In genomic region chr12:6939187-6939540, GRCh38 we compare ENCODE assay signal across 12 cellular contexts. TPM values are rescaled to one million over a fixed set of nuclear protein-coding genes. Genes with fewer than 3 reads are reported as not detected.
A peak's percentile ranks its signal among the peaks of the same experiment; 100 is the strongest.
DNase-seq lines count a peak whose midpoint lies in the region; ATAC-seq and TF ChIP-seq lines count a peak whose summit lies in the region.
"Had no signal": no experiment of that assay in that cellular context is flagged by ENCODE, and none has a peak within 500 bp of the region (broad histone marks: within the 10 kb centered on the region; RNA-seq: fewer than 3 reads in every experiment).

No MANE protein-coding gene starts in this region.

- DNase-seq in left ventricle myocardium inferior (no peak), Right ventricle myocardium inferior (ENCODE audit: missing footprints) (no peak), HAP-1 (ENCODE audit: low spot score in 2 of 2) (no peak), omental fat pad (ENCODE audit: low spot score) (no peak), BE2C (no peak), GDM1 (lab: John Stamatoyannopoulos, UW) (no peak)
- no peak for DNase-seq in activated naive CD8-positive, alpha-beta T cell treated with anti-CD3 and anti-CD28 coated beads, Interleukin-2, amount 10 ng/mL, durations not matched to agents 7 days and 5 days
- no peak for DNase-seq in naive thymus-derived CD4-positive, alpha-beta T cell
- DNase-seq: activated CD4-positive, alpha-beta T cell treated with anti-CD3 and anti-CD28 coated beads for 4 hours; NCI-H146 had no signal

- H3K4me1 ChIP-seq in left ventricle myocardium inferior, result peaks cover 90% of the 10 kb centered on the region
- H3K4me1 ChIP-seq in naive thymus-derived CD4-positive, alpha-beta T cell (ENCODE audit: control insufficient read depth in 2 of 2, insufficient read depth in 2 of 2, low read length in 2 of 2), result peaks cover 12 to 26% of the 10 kb centered on the region in 2 donors
- peaks cover 13% of the 10 kb centered on the region for H3K4me1 ChIP-seq in HAP-1
- peaks cover 7% of the 10 kb centered on the region for H3K4me1 ChIP-seq in BE2C

- H3K27ac Mint-ChIP-seq in activated naive CD8-positive, alpha-beta T cell treated with anti-CD3 and anti-CD28 coated beads, Interleukin-2, amount 10 ng/mL, durations not matched to agents 7 days and 5 days, result peak overlapping the region; percentile 86
- peak overlapping the region; percentile 13 to 91 (median 78) for H3K27ac Mint-ChIP-seq in naive thymus-derived CD4-positive, alpha-beta T cell

- H3K9me3 Mint-ChIP-seq in activated naive CD8-positive, alpha-beta T cell treated with anti-CD3 and anti-CD28 coated beads, Interleukin-2, amount 10 ng/mL, durations not matched to agents 7 days and 5 days, result no peaks in the 10 kb centered on the region
- H3K9me3 Mint-ChIP-seq in naive thymus-derived CD4-positive, alpha-beta T cell, result peaks cover 0 to 7% (median 0%) of the 10 kb centered on the region in 11 donors

- H3K27me3 Mint-ChIP-seq in activated naive CD8-positive, alpha-beta T cell treated with anti-CD3 and anti-CD28 coated beads, Interleukin-2, amount 10 ng/mL, durations not matched to agents 7 days and 5 days, result no peaks in the 10 kb centered on the region
- H3K27me3 Mint-ChIP-seq in naive thymus-derived CD4-positive, alpha-beta T cell, result no peaks in the 10 kb centered on the region

- CTCF ChIA-PET in naive thymus-derived CD4-positive, alpha-beta T cell (lab: Charles Lee), result interaction anchor here (0.5 to 2.1 kb wide), 10 partner anchors 14 to 445 kb away, joined by 3 to 17 read pairs (median 4); partner anchors contain the start of genes SPSB2 and TPI1

- ATAC-seq in Right ventricle myocardium inferior (no peak), omental fat pad (ENCODE audit: low FRiP score) (no peak)
- no peak for ATAC-seq in activated naive CD8-positive, alpha-beta T cell treated with anti-CD3 and anti-CD28 coated beads, Interleukin-2, amount 10 ng/mL, durations not matched to agents 7 days and 5 days (ENCODE audit: low read depth)
- ATAC-seq in naive thymus-derived CD4-positive, alpha-beta T cell, result no peak

- peaks cover 37% of the 10 kb centered on the region for H3K4me1 Mint-ChIP-seq in activated naive CD8-positive, alpha-beta T cell treated with anti-CD3 and anti-CD28 coated beads, Interleukin-2, amount 10 ng/mL, durations not matched to agents 7 days and 5 days
- H3K4me1 Mint-ChIP-seq in naive thymus-derived CD4-positive, alpha-beta T cell, result peaks cover 31 to 65% (median 48%) of the 10 kb centered on the region in 7 donors

- H3K4me3 ChIP-seq in left ventricle myocardium inferior (no peak overlapping the region), HAP-1 (no peak overlapping the region), BE2C (ENCODE audit: low read depth, low read length) (no peak overlapping the region)
- H3K4me3 ChIP-seq in naive thymus-derived CD4-positive, alpha-beta T cell (ENCODE audit: low read length), result no peak overlapping the region

- POLR2A ChIA-PET in activated naive CD8-positive, alpha-beta T cell treated with anti-CD3 and anti-CD28 coated beads, Interleukin-2, amount 10 ng/mL, durations not matched to agents 7 days and 5 days (lab: Charles Lee), result interaction anchor here (0.8 to 21.6 kb wide), 5 partner anchors 14 to 66 kb away, joined by 4 to 1055 read pairs (median 26); partner anchors contain the start of genes ENO2 and SPSB2
- POLR2A ChIA-PET in naive thymus-derived CD4-positive, alpha-beta T cell (lab: Charles Lee), result interaction anchor here (0.5 to 23.3 kb wide), 9 partner anchors 3 to 172 kb away, joined by 3 to 1270 read pairs (median 48); partner anchors contain the start of genes ATN1, C12orf57, EMG1 and ENO2

- H3K27me3 ChIP-seq in left ventricle myocardium inferior (ENCODE audit: low read depth) (no peaks in the 10 kb centered on the region), HAP-1 (ENCODE audit: low read depth) (no peaks in the 10 kb centered on the region), BE2C (no peaks in the 10 kb centered on the region)
- H3K27me3 ChIP-seq in naive thymus-derived CD4-positive, alpha-beta T cell (ENCODE audit: control insufficient read depth in 2 of 2, insufficient read depth in 2 of 2, low read length in 2 of 2), result no peaks in the 10 kb centered on the region

- H3K27ac ChIP-seq in left ventricle myocardium inferior (replicated peaks), result peak overlapping the region; percentile 97
- H3K27ac ChIP-seq in naive thymus-derived CD4-positive, alpha-beta T cell (ENCODE audit: low read depth, low read length), result no peak overlapping the region

- H3K4me3 Mint-ChIP-seq in activated naive CD8-positive, alpha-beta T cell treated with anti-CD3 and anti-CD28 coated beads, Interleukin-2, amount 10 ng/mL, durations not matched to agents 7 days and 5 days, result no peak overlapping the region
- H3K4me3 Mint-ChIP-seq in naive thymus-derived CD4-positive, alpha-beta T cell, result peak overlapping the region in 7 of 10 donors; percentile 9 to 57 (median 49)

- peaks cover 15% of the 10 kb centered on the region for H3K36me3 Mint-ChIP-seq in activated naive CD8-positive, alpha-beta T cell treated with anti-CD3 and anti-CD28 coated beads, Interleukin-2, amount 10 ng/mL, durations not matched to agents 7 days and 5 days
- peaks cover 0 to 18% (median 0%) of the 10 kb centered on the region in 5 donors for H3K36me3 Mint-ChIP-seq in naive thymus-derived CD4-positive, alpha-beta T cell

- intact Hi-C loops in left ventricle myocardium inferior (cut with micrococcal nuclease), result no loop called here
- intact Hi-C loops in Right ventricle myocardium inferior (cut with DNase I), result no loop called here
- intact Hi-C loops in naive thymus-derived CD4-positive, alpha-beta T cell (cut with micrococcal nuclease), result loop anchor here in 1 of 2 donors (5.0 kb wide), 1 partner anchor 248 kb away; the partner anchor contains the start of gene PEX5

- in situ Hi-C loops in HAP-1 (cut with MboI; ENCODE audit: low sequenced_read_pairs), result no loop called here

- TF ChIP-seq CTCF in left ventricle myocardium inferior (IDR thresholded peaks at IDR 0.05; ENCODE audit: borderline replicate concordance), result no peak
- TF ChIP-seq CTCF in omental fat pad (IDR thresholded peaks at IDR 0.05), result no peak
- no peak for TF ChIP-seq CTCF in BE2C (IDR thresholded peaks at IDR 0.05; ENCODE audit: low read depth, low read length)

- H3K9me3 ChIP-seq in left ventricle myocardium inferior (replicated peaks) (no peaks in the 10 kb centered on the region), HAP-1 (no peaks in the 10 kb centered on the region), BE2C (no peaks in the 10 kb centered on the region)
- no peaks in the 10 kb centered on the region for H3K9me3 ChIP-seq in naive thymus-derived CD4-positive, alpha-beta T cell (ENCODE audit: control insufficient read depth in 2 of 3, low read length in 3 of 3)

- peaks cover 38% of the 10 kb centered on the region for H3K36me3 ChIP-seq in left ventricle myocardium inferior
- H3K36me3 ChIP-seq in naive thymus-derived CD4-positive, alpha-beta T cell (ENCODE audit: control insufficient read depth in 2 of 3, insufficient read depth in 3 of 3, low read length in 3 of 3), result peaks cover 0 to 10% (median 0%) of the 10 kb centered on the region in 3 experiments
- peaks cover 60% of the 10 kb centered on the region for H3K36me3 ChIP-seq in HAP-1 (replicated peaks)
- H3K36me3 ChIP-seq in BE2C, result peaks cover 33% of the 10 kb centered on the region

RNA-seq across cellular contexts. Expression of gene RNU7-1, which starts 4.5 kb away (rescaled TPM):
- total RNA-seq in left ventricle myocardium inferior (not detected), Right ventricle myocardium inferior (not detected), omental fat pad (not detected)
- not detected for total RNA-seq in activated naive CD8-positive, alpha-beta T cell treated with anti-CD3 and anti-CD28 coated beads, Interleukin-2, amount 10 ng/mL, durations not matched to agents 7 days and 5 days
- total RNA-seq in naive thymus-derived CD4-positive, alpha-beta T cell, result not detected
- not detected for polyA plus RNA-seq in naive thymus-derived CD4-positive, alpha-beta T cell
- polyA plus RNA-seq in BE2C (2012; ENCODE audit: insufficient read depth, insufficient read length, low read depth), result not detected
- total RNA-seq: epithelial cell of proximal tubule, HT1080 had no signal

RNA-seq across cellular contexts. Expression of gene C12orf57, which starts 4.7 kb away (rescaled TPM):
- total RNA-seq in left ventricle myocardium inferior (227 TPM), Right ventricle myocardium inferior (250 TPM), omental fat pad (100 to 1,000 TPM; 280 to 555 (median 413) TPM)
- 100 to 1,000 TPM; 210 to 217 TPM for total RNA-seq in activated naive CD8-positive, alpha-beta T cell treated with anti-CD3 and anti-CD28 coated beads, Interleukin-2, amount 10 ng/mL, durations not matched to agents 7 days and 5 days
- total RNA-seq in naive thymus-derived CD4-positive, alpha-beta T cell, result 100 to 1,000 TPM; 148 to 592 (median 362) TPM
- 100 to 1,000 TPM; 394 to 401 TPM for polyA plus RNA-seq in naive thymus-derived CD4-positive, alpha-beta T cell
- 616 TPM for polyA plus RNA-seq in BE2C (2012; ENCODE audit: insufficient read depth, insufficient read length, low read depth)

RNA-seq across cellular contexts. Expression of gene ATN1, which starts 11.4 kb away (rescaled TPM):
- total RNA-seq in left ventricle myocardium inferior (71.4 TPM), Right ventricle myocardium inferior (78.9 TPM), omental fat pad (10 to 100 TPM; 46.2 to 93.5 (median 59.4) TPM)
- 10 to 100 TPM; 31.0 to 31.3 TPM for total RNA-seq in activated naive CD8-positive, alpha-beta T cell treated with anti-CD3 and anti-CD28 coated beads, Interleukin-2, amount 10 ng/mL, durations not matched to agents 7 days and 5 days
- total RNA-seq in naive thymus-derived CD4-positive, alpha-beta T cell, result 10 to 100 TPM; 29.5 to 42.2 (median 34.4) TPM
- polyA plus RNA-seq in naive thymus-derived CD4-positive, alpha-beta T cell, result 1 to 10 TPM in 1 of 2 donors, under 1 TPM in 1; 0.95 to 2.0 TPM
- polyA plus RNA-seq in BE2C (2012; ENCODE audit: insufficient read depth, insufficient read length, low read depth), result 276 TPM

RNA-seq across cellular contexts. Expression of gene PTPN6, which starts 12.0 kb away (rescaled TPM):
- total RNA-seq in left ventricle myocardium inferior (6.7 TPM), Right ventricle myocardium inferior (9.1 TPM), omental fat pad (10 to 100 TPM; 19.8 to 42.3 (median 35.9) TPM)
- 100 to 1,000 TPM; 349 to 370 TPM for total RNA-seq in activated naive CD8-positive, alpha-beta T cell treated with anti-CD3 and anti-CD28 coated beads, Interleukin-2, amount 10 ng/mL, durations not matched to agents 7 days and 5 days
- total RNA-seq in naive thymus-derived CD4-positive, alpha-beta T cell, result 100 to 1,000 TPM; 141 to 390 (median 242) TPM
- 100 to 1,000 TPM; 210 to 387 TPM for polyA plus RNA-seq in naive thymus-derived CD4-positive, alpha-beta T cell
- not detected for polyA plus RNA-seq in BE2C (2012; ENCODE audit: insufficient read depth, insufficient read length, low read depth)

RNA-seq across cellular contexts. Expression of gene ENO2, which starts 24.8 kb away (rescaled TPM):
- 14.8 TPM for total RNA-seq in left ventricle myocardium inferior
- 10.2 TPM for total RNA-seq in Right ventricle myocardium inferior
- 100 to 1,000 TPM; 231 to 242 TPM for total RNA-seq in activated naive CD8-positive, alpha-beta T cell treated with anti-CD3 and anti-CD28 coated beads, Interleukin-2, amount 10 ng/mL, durations not matched to agents 7 days and 5 days
- 100 to 1,000 TPM in 3 of 5 experiments, 10 to 100 TPM in 2; 65.3 to 193 (median 178) TPM for total RNA-seq in naive thymus-derived CD4-positive, alpha-beta T cell
- polyA plus RNA-seq in naive thymus-derived CD4-positive, alpha-beta T cell, result 10 to 100 TPM; 22.5 to 31.0 TPM
- 10 to 100 TPM in 1 of 4 donors, 1 to 10 TPM in 3; 3.5 to 14.3 (median 5.2) TPM for total RNA-seq in omental fat pad
- polyA plus RNA-seq in BE2C (2012; ENCODE audit: insufficient read depth, insufficient read length, low read depth), result 443 TPM
